13 cellular contexts compared by ENCODE assay signal in genomic region chr12:31245822-31246469, GRCh38.
DNase-seq lines count a peak whose midpoint lies in the region; ATAC-seq, FAIRE-seq and TF ChIP-seq lines count a peak whose summit lies in the region.
"Had no signal": no experiment of that assay in that cellular context is flagged by ENCODE, and none has a peak within 500 bp of the region (broad histone marks: within the 10 kb centered on the region; RNA-seq: fewer than 3 reads in every experiment).

No MANE protein-coding gene starts in this region.

- peak overlapping the region; percentile 6 for H3K27ac Mint-ChIP-seq in progenitor cell of endocrine pancreas
- H3K27ac Mint-ChIP-seq: activated CD8-positive, alpha-beta T cell treated with anti-CD3 and anti-CD28 coated beads, Interleukin-2, amount 10 ng/mL, durations not matched to agents 7 days and 5 days had no signal

- H3K4me1 ChIP-seq in BE2C: no peaks in the 10 kb centered on the region
- H3K4me1 ChIP-seq: heart left ventricle had no signal

- H3K27me3 Mint-ChIP-seq in progenitor cell of endocrine pancreas: peaks cover 8% of the 10 kb centered on the region

- no peaks in the 10 kb centered on the region for H3K36me3 Mint-ChIP-seq in progenitor cell of endocrine pancreas (ENCODE audit: insufficient read depth)
- H3K36me3 Mint-ChIP-seq: activated naive CD4-positive, alpha-beta T cell treated with anti-CD3 and anti-CD28 coated beads, Interleukin-2, amount 50 U/mL, for 72 hours had no signal

- H3K36me3 ChIP-seq in BE2C: no peaks in the 10 kb centered on the region
- H3K36me3 ChIP-seq: heart left ventricle had no signal

- H3K4me3 Mint-ChIP-seq in progenitor cell of endocrine pancreas (ENCODE audit: low read depth): no peak overlapping the region
- H3K4me3 Mint-ChIP-seq: activated CD8-positive, alpha-beta T cell treated with anti-CD3 and anti-CD28 coated beads, Interleukin-2, amount 10 ng/mL, durations not matched to agents 7 days and 5 days had no signal

- no peak for FAIRE-seq in frontal cortex (lab: Jason Lieb, UNC)

- no peaks in the 10 kb centered on the region for H3K9me3 ChIP-seq in BE2C
- H3K9me3 ChIP-seq: heart left ventricle had no signal

- peaks cover 5% of the 10 kb centered on the region for H3K4me1 Mint-ChIP-seq in progenitor cell of endocrine pancreas (ENCODE audit: low read depth)

- H3K4me3 ChIP-seq in BE2C (ENCODE audit: low read depth, low read length): no peak overlapping the region
- H3K4me3 ChIP-seq: heart left ventricle had no signal

- POLR2A ChIA-PET in RWPE1 (lab: Yijun Ruan, JAX; ENCODE audit: low non-redundant PET): no interaction called here

- no peaks in the 10 kb centered on the region for H3K9me3 Mint-ChIP-seq in progenitor cell of endocrine pancreas (ENCODE audit: low read depth)
- H3K9me3 Mint-ChIP-seq: activated naive CD4-positive, alpha-beta T cell treated with anti-CD3 and anti-CD28 coated beads, Interleukin-2, amount 50 U/mL, for 72 hours had no signal

- DNase-seq in DMS 273 (lab: John Stamatoyannopoulos, UW; ENCODE audit: unreplicated experiment) (peak; percentile 54), DMS 273 treated with DMSO at 0.1 percent for 48 hours (lab: John Stamatoyannopoulos, UW) (no peak), RWPE1 (ENCODE audit: low spot score) (peak; percentile 34), progenitor cell of endocrine pancreas (ENCODE audit: low spot score, unreplicated experiment) (no peak), BE2C (no peak), hippocampal formation (lab: John Stamatoyannopoulos, UW) (no peak), frontal cortex (ENCODE audit: low spot score in 2 of 2) (no peak)
- DNase-seq: activated CD8-positive, alpha-beta T cell treated with anti-CD3 and anti-CD28 coated beads, Interleukin-2, amount 10 ng/mL, durations not matched to agents 7 days and 5 days; heart left ventricle; T-helper 2 cell had no signal

- ATAC-seq in esophagus mucosa: peak; percentile 54
- ATAC-seq: activated CD8-positive, alpha-beta T cell treated with anti-CD3 and anti-CD28 coated beads, Interleukin-2, amount 10 ng/mL, durations not matched to agents 7 days and 5 days; activated naive CD4-positive, alpha-beta T cell treated with anti-CD3 and anti-CD28 coated beads, Interleukin-2, amount 50 U/mL, for 72 hours had no signal

- H3K27ac ChIP-seq in RWPE1: peak overlapping the region; percentile 60
- H3K27ac ChIP-seq: 22Rv1, heart left ventricle had no signal

- TF ChIP-seq CTCF in RWPE1 (conservative IDR thresholded peaks at IDR 0.05; ENCODE audit: low read depth) (peak; percentile 18; the same call in 1 of the 2 replicates), progenitor cell of endocrine pancreas (IDR thresholded peaks at IDR 0.05; ENCODE audit: unreplicated experiment) (peak; percentile 55), BE2C (IDR thresholded peaks at IDR 0.05; ENCODE audit: low read depth, low read length) (no peak)

- CTCF ChIA-PET in RWPE1 (lab: Yijun Ruan, JAX): interaction anchor here (0.6 kb wide), 2 partner anchors 399 to 423 kb away, joined by 3 read pairs; no protein-coding TSS in a partner anchor

- H3K27me3 ChIP-seq in BE2C: no peaks in the 10 kb centered on the region

Comparison
In these comparisons a context has a peak if more than half of its experiments do, and no peak if none do; other contexts are left out.
1. DNase-seq: peak in DMS 273 (single experiment) and RWPE1 (single experiment); none in DMS 273 treated with DMSO at 0.1 percent for 48 hours (single experiment), progenitor cell of endocrine pancreas (single experiment), BE2C (single experiment), hippocampal formation (0 of 2) and frontal cortex (0 of 2).